Comparison of ENCODE assay signal across 14 cellular contexts in the genomic region with DNA sequence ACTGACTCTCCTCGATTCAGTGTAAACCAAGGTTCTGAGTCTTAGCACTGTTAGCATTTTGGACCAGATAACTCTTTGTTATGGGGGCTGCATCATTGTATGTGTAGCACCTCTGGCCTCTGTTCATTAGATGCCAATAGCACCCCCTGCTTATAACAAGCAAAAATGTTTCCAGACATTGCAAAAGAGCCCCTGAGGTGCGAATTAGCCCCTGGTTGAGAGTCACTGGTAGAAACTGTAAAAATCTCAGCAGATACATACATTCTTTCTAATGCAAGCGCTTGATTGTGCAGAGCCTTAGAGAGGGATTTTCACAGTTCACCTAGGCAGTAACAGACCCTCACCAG. TPM values are rescaled to one million over a fixed set of nuclear protein-coding genes. Genes with fewer than 3 reads are reported as not detected.
DNase-seq lines count a peak whose midpoint lies in the region; ATAC-seq and TF ChIP-seq lines count a peak whose summit lies in the region.
"Had no signal": no experiment of that assay in that cellular context is flagged by ENCODE, and none has a peak within 500 bp of the region (broad histone marks: within the 10 kb centered on the region; RNA-seq: fewer than 3 reads in every experiment).

No MANE protein-coding gene starts in this region.

- H3K9me3 Mint-ChIP-seq in effector memory CD8-positive, alpha-beta T cell = no peaks in the 10 kb centered on the region
- no peaks in the 10 kb centered on the region for H3K9me3 Mint-ChIP-seq in natural killer cell
- H3K9me3 Mint-ChIP-seq: activated T-helper 1 cell treated with anti-CD3 and anti-CD28 coated beads, Interleukin-12 subunit alpha, Interleukin-12 subunit beta, Interleukin-2, Interleukin-4 antibody, amounts not matched to agents 30 ng/mL and 10 ng/mL and 1 ng/mL, durations not matched to agents 14 hours and 24 hours and 36 hours; stimulated activated naive CD8-positive, alpha-beta T cell treated with anti-CD3 and anti-CD28 coated beads, Interleukin-15, amount 100 ng/mL, for 72 hours had no signal

- H2AFZ ChIP-seq in ACC112 (ENCODE audit: low read length, unreplicated experiment) = no peak overlapping the region

- intact Hi-C loops in natural killer cell (cut with micrococcal nuclease) = loop anchor here (2.0 to 5.0 kb wide), 3 partner anchors 33 to 87 kb away; no protein-coding TSS in a partner anchor

- H3K27ac Mint-ChIP-seq in effector memory CD8-positive, alpha-beta T cell = peak overlapping the region; percentile 91 to 93
- peak overlapping the region; percentile 89 to 91 for H3K27ac Mint-ChIP-seq in natural killer cell
- H3K27ac Mint-ChIP-seq: activated T-helper 1 cell treated with anti-CD3 and anti-CD28 coated beads, Interleukin-12 subunit alpha, Interleukin-12 subunit beta, Interleukin-2, Interleukin-4 antibody, amounts not matched to agents 30 ng/mL and 10 ng/mL and 1 ng/mL, durations not matched to agents 14 hours and 24 hours and 36 hours; stimulated activated naive CD8-positive, alpha-beta T cell treated with anti-CD3 and anti-CD28 coated beads, Interleukin-15, amount 100 ng/mL, for 72 hours had no signal

- no peaks in the 10 kb centered on the region for H3K27me3 Mint-ChIP-seq in effector memory CD8-positive, alpha-beta T cell
- H3K27me3 Mint-ChIP-seq in natural killer cell (ENCODE audit: low read depth in 2 of 2) = no peaks in the 10 kb centered on the region

- H3K4me1 ChIP-seq in ACC112 (ENCODE audit: control insufficient read depth, insufficient read depth, low read length, unreplicated experiment) = peaks cover 35% of the 10 kb centered on the region

- H3K79me2 ChIP-seq in ACC112 (ENCODE audit: control insufficient read depth, insufficient read depth, low read length, unreplicated experiment) = peaks cover 25% of the 10 kb centered on the region

- DNase-seq in MG63 (no peak), natural killer cell (no peak), UCSD-AML1 (lab: John Stamatoyannopoulos, UW; ENCODE audit: unreplicated experiment) (no peak)
- DNase-seq in effector memory CD8-positive, alpha-beta T cell = no peak
- DNase-seq: C1 segment of cervical spinal cord; islet precursor cell; stimulated activated naive CD8-positive, alpha-beta T cell treated with anti-CD3 and anti-CD28 coated beads, Interleukin-15, amount 100 ng/mL, for 72 hours; T1000 had no signal

- peaks cover 58 to 74% of the 10 kb centered on the region in 2 donors for H3K4me1 Mint-ChIP-seq in effector memory CD8-positive, alpha-beta T cell (ENCODE audit: low read depth in 2 of 2)
- peaks cover 67 to 87% of the 10 kb centered on the region in 2 donors for H3K4me1 Mint-ChIP-seq in natural killer cell

- no peaks in the 10 kb centered on the region for H3K27me3 ChIP-seq in ACC112 (ENCODE audit: insufficient read depth, low read length)
- no peaks in the 10 kb centered on the region for H3K27me3 ChIP-seq in MG63

- H3K4me3 Mint-ChIP-seq in effector memory CD8-positive, alpha-beta T cell = peak overlapping the region; percentile 89 to 100
- H3K4me3 Mint-ChIP-seq in natural killer cell = peak overlapping the region; percentile 98
- H3K4me3 Mint-ChIP-seq: stimulated activated naive CD8-positive, alpha-beta T cell treated with anti-CD3 and anti-CD28 coated beads, Interleukin-15, amount 100 ng/mL, for 72 hours had no signal

- no peaks in the 10 kb centered on the region for H3K9me3 ChIP-seq in MG63

- no peak overlapping the region for H3K27ac ChIP-seq in ACC112 (ENCODE audit: low read depth, low read length)

- no peaks in the 10 kb centered on the region for H3K36me3 ChIP-seq in ACC112 (ENCODE audit: insufficient read depth, low read length)
- peaks cover 43% of the 10 kb centered on the region for H3K36me3 ChIP-seq in MG63

- ATAC-seq in effector memory CD8-positive, alpha-beta T cell (replicated peaks) = no peak
- no peak for ATAC-seq in natural killer cell
- ATAC-seq in HG02840 (IDR thresholded peaks at IDR 0.05; ENCODE audit: low FRiP score, unreplicated experiment) = no peak
- no peak for ATAC-seq in GM19452 (IDR thresholded peaks at IDR 0.05; ENCODE audit: unreplicated experiment)
- ATAC-seq in HG03378 (IDR thresholded peaks at IDR 0.05; ENCODE audit: unreplicated experiment) = no peak
- ATAC-seq: GM12878; stimulated activated naive CD8-positive, alpha-beta T cell treated with anti-CD3 and anti-CD28 coated beads, Interleukin-15, amount 100 ng/mL, for 72 hours had no signal

- H3K36me3 Mint-ChIP-seq in effector memory CD8-positive, alpha-beta T cell (ENCODE audit: insufficient read depth) = peaks cover 52% of the 10 kb centered on the region
- peaks cover 35% of the 10 kb centered on the region for H3K36me3 Mint-ChIP-seq in natural killer cell

- no peak for TF ChIP-seq CTCF in natural killer cell (IDR thresholded peaks at IDR 0.05)

- H3K4me3 ChIP-seq in ACC112 (ENCODE audit: low read depth, low read length) (peak overlapping the region; percentile 77), MG63 (peak overlapping the region; percentile 77)
- H3K4me3 ChIP-seq: GM12878 had no signal

RNA-seq across cellular contexts. Expression of gene ADRB2, which starts 2.8 kb away (rescaled TPM):
- 5.3 and 12.9 TPM in 2 replicates for total RNA-seq in MG63 (2014; rRNA removed; shearing (Covaris generic); ENCODE audit: low replicate concordance)
- total RNA-seq in natural killer cell = 10 to 100 TPM; 47.1 to 78.9 (median 60.7) TPM
